Comparison of ENCODE assay signal across 8 cellular contexts in the genomic region with DNA sequence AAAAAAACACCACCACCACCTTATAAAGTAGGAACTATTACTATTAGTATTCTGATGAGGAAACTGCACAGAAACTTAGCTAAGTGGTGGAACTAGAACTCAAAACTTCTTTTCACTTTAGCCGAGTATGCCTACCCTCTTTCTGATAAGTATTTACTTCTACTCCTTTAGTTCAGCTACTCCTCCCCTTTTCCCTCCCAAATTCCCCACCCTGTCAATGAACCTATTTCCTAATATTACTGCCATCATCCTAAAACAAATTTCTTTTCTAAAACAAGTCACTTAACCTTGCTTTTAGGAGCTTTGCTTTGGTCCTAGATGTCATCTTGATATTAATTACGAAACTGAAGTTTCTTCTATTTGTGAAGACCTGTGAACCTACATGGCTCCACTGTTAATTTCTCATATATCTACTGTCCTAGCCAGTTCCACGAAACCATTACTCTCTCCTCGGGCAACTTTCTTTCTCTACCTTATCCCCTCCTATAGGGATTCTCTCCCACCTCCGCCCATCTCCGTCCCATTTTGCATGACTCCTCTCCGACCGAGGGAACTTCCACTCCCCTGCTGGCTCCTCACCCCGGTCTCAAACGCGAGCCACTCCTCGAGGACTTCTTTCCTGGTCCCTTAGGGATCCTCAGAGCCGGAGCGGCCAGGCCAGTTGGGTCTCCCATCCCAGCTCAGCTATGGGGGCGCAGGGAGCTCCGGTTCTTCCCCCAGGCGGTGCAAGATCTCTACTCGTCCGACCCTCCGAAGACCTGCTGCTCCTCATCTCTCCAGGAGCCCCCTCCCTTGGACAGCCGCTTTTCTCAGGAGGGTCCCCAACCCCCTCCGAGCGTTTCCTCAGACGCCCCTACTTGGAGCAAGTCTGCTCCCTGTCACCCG. TPM values are rescaled to one million over a fixed set of nuclear protein-coding genes. Genes with fewer than 3 reads are reported as not detected.
DNase-seq lines count a peak whose midpoint lies in the region; ATAC-seq and TF ChIP-seq lines count a peak whose summit lies in the region.

No MANE protein-coding gene starts in this region.

- H3K79me2 ChIP-seq in Karpas-422 (ENCODE audit: low read length), result peaks cover 50% of the 10 kb centered on the region

- no peak for TF ChIP-seq CTCF in fibroblast of pulmonary artery (IDR thresholded peaks at IDR 0.05; ENCODE audit: low read length, missing control alignments)
- TF ChIP-seq CTCF in nephron (IDR thresholded peaks at IDR 0.05; ENCODE audit: unreplicated experiment in 3 of 3), result no peak

- H3K36me3 ChIP-seq in Karpas-422 (ENCODE audit: insufficient read depth, low read length), result no peaks in the 10 kb centered on the region

- peak overlapping the region; percentile 83 to 95 (median 93) for H3K27ac Mint-ChIP-seq in nephron

- peak overlapping the region; percentile 78 for H3K4me3 ChIP-seq in Karpas-422 (ENCODE audit: low read length)
- peak overlapping the region; percentile 84 for H3K4me3 ChIP-seq in fibroblast of pulmonary artery (replicated peaks; ENCODE audit: low read depth, low read length)

- no peaks in the 10 kb centered on the region for H3K27me3 ChIP-seq in Karpas-422 (ENCODE audit: low read length)

- H3K9ac ChIP-seq in Karpas-422 (ENCODE audit: low read length), result peak overlapping the region; percentile 85

- H3K4me1 ChIP-seq in Karpas-422 (ENCODE audit: low read length), result peaks cover 64% of the 10 kb centered on the region

- H2AFZ ChIP-seq in Karpas-422 (ENCODE audit: low read length), result 0 out of 2 replicates have a peak overlapping the region, but pooled peaks have one; percentile 34

- H3K9me3 Mint-ChIP-seq in activated T-cell treated with anti-CD3 and anti-CD28 coated beads, Interleukin-2, amount 50 U/mL, for 4 hours, result no peaks in the 10 kb centered on the region
- H3K9me3 Mint-ChIP-seq in nephron, result no peaks in the 10 kb centered on the region

- H3K4me1 Mint-ChIP-seq in activated T-cell treated with anti-CD3 and anti-CD28 coated beads, Interleukin-2, amount 50 U/mL, for 4 hours (ENCODE audit: low read depth), result peaks cover 40% of the 10 kb centered on the region
- H3K4me1 Mint-ChIP-seq in nephron, result peaks cover 53% of the 10 kb centered on the region

- peak overlapping the region; percentile 88 for H3K4me2 ChIP-seq in Karpas-422 (ENCODE audit: low read depth, low read length, poor library complexity, severe bottlenecking)

- peak overlapping the region; percentile 98 for H3K4me3 Mint-ChIP-seq in activated T-cell treated with anti-CD3 and anti-CD28 coated beads, Interleukin-2, amount 50 U/mL, for 4 hours
- peak overlapping the region; percentile 92 to 96 (median 93) for H3K4me3 Mint-ChIP-seq in nephron

- no peak overlapping the region for H3K27ac ChIP-seq in Karpas-422 (ENCODE audit: low read length)

- no peak for ATAC-seq in activated T-cell treated with anti-CD3 and anti-CD28 coated beads, Interleukin-2, amount 50 U/mL, for 4 hours
- no peak for ATAC-seq in HG03439 (IDR thresholded peaks at IDR 0.05; ENCODE audit: unreplicated experiment)

- H3K27me3 Mint-ChIP-seq in activated T-cell treated with anti-CD3 and anti-CD28 coated beads, Interleukin-2, amount 50 U/mL, for 4 hours (ENCODE audit: low read depth), result no peaks in the 10 kb centered on the region
- no peaks in the 10 kb centered on the region for H3K27me3 Mint-ChIP-seq in nephron (ENCODE audit: low read depth)

- H3K36me3 Mint-ChIP-seq in activated T-cell treated with anti-CD3 and anti-CD28 coated beads, Interleukin-2, amount 50 U/mL, for 4 hours (ENCODE audit: insufficient read depth), result peaks cover 2% of the 10 kb centered on the region
- peaks cover 7% of the 10 kb centered on the region for H3K36me3 Mint-ChIP-seq in nephron (ENCODE audit: low read depth)

- DNase-seq in EH (ENCODE audit: low read depth) (peak; percentile 54), Karpas-422 (peak; percentile 54), fibroblast of pulmonary artery (ENCODE audit: low read depth) (no peak), NCI-H2081 (lab: John Stamatoyannopoulos, UW) (no peak), cerebellum (ENCODE audit: low spot score) (no peak)
- no peak for DNase-seq in activated T-cell treated with anti-CD3 and anti-CD28 coated beads, Interleukin-2, amount 50 U/mL, for 4 hours

- no peaks in the 10 kb centered on the region for H3K9me2 ChIP-seq in Karpas-422 (replicated peaks; ENCODE audit: insufficient read depth, low read length)

- no peaks in the 10 kb centered on the region for H3K9me3 ChIP-seq in Karpas-422 (ENCODE audit: low read length)

- H4K20me1 ChIP-seq in Karpas-422 (ENCODE audit: insufficient read depth, low read depth, low read length), result peaks cover 24% of the 10 kb centered on the region; the same call in 1 of the 2 replicates

RNA-seq across cellular contexts. Expression of a gene that starts 1.1 kb away (rescaled TPM):
- 36.0 and 41.1 TPM in 2 replicates for total RNA-seq in Karpas-422 (2014; rRNA removed; shearing (Covaris generic); ENCODE audit: low replicate concordance)
- total RNA-seq in activated T-cell treated with anti-CD3 and anti-CD28 coated beads, Interleukin-2, amount 50 U/mL, for 4 hours, result 10 to 100 TPM; 32.6 to 42.8 (median 36.5) TPM
- 34.5 TPM for total RNA-seq in cerebellum

RNA-seq across cellular contexts. Expression of a gene that starts 33.4 kb away (rescaled TPM):
- 23.1 and 36.8 TPM in 2 replicates for total RNA-seq in Karpas-422 (2014; rRNA removed; shearing (Covaris generic); ENCODE audit: low replicate concordance)
- total RNA-seq in activated T-cell treated with anti-CD3 and anti-CD28 coated beads, Interleukin-2, amount 50 U/mL, for 4 hours, result 10 to 100 TPM; 29.3 to 31.1 (median 29.7) TPM
- 18.6 TPM for total RNA-seq in cerebellum

Comparison
In these comparisons a context has a peak if more than half of its experiments do, and no peak if none do; other contexts are left out.
1. DNase-seq: peak in EH (single experiment) and Karpas-422 (single experiment); none in activated T-cell treated with anti-CD3 and anti-CD28 coated beads, Interleukin-2, amount 50 U/mL, for 4 hours (single experiment), fibroblast of pulmonary artery (single experiment), NCI-H2081 (0 of 2) and cerebellum (single experiment).